Comparison of ENCODE assay signal across 32 cellular contexts in the genomic region with DNA sequence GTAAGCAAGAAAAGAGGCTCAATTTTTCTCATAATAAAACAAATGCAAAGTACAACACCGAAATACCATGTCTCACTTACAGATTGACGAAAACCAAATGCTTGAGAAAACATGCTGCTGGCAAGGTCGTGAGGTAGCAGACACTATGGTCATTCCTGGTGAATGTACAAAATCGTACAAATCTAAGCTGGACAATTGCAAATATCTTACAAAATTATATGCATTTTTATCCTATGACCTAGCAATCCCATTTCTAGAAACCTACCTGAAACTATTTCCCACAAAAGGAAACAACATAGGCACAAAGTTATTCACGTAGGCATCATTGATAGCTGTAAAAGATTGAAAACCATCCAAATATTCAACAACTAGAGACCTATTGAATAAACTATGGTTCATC. TPM values are rescaled to one million over a fixed set of nuclear protein-coding genes. Genes with fewer than 3 reads are reported as not detected.
"Had no signal": no experiment of that assay in that cellular context is flagged by ENCODE, and none has a peak within 500 bp of the region (broad histone marks: within the 10 kb centered on the region; RNA-seq: fewer than 3 reads in every experiment).

No MANE protein-coding gene starts in this region.

- H3K36me3 Mint-ChIP-seq: activated CD8-positive, alpha-beta memory T cell treated with anti-CD3 and anti-CD28 coated beads, Interleukin-2, amount 10 ng/mL, durations not matched to agents 7 days and 5 days; activated naive CD8-positive, alpha-beta T cell; stimulated activated memory B cell treated with anti-CD40 and anti-IgM and Interleukin-4, amounts not matched to agents 10 μg/mL and 1 μg/mL and 100 μg/mL, for 72 hours had no signal

- DNase-seq: activated CD4-positive, alpha-beta T cell treated with anti-CD3 and anti-CD28 coated beads for 36 hours; activated CD4-positive, CD25-positive, alpha-beta regulatory T cell; activated CD8-positive, alpha-beta memory T cell treated with anti-CD3 and anti-CD28 coated beads, Interleukin-2, amount 10 ng/mL, durations not matched to agents 7 days and 5 days; activated CD8-positive, alpha-beta T cell treated with anti-CD3 and anti-CD28 coated beads, Interleukin-2, amount 10 ng/mL, durations not matched to agents 7 days and 5 days; activated T-cell treated with anti-CD3 and anti-CD28 coated beads, Interleukin-2, amount 50 U/mL, for 48 hours; anterior cingulate cortex; body of pancreas; cerebellar nuclear complex; colonic mucosa; effector CD8-positive, alpha-beta T cell; esophagus squamous epithelium; islet precursor cell; left cardiac atrium; left ventricle myocardium superior; ovary; stimulated activated CD4-positive, alpha-beta T cell treated with anti-CD3 and anti-CD28 coated beads, Interleukin-4, amount 100 ng/mL, for 4 hours; stimulated activated CD8-positive, alpha-beta memory T cell treated with anti-CD3 and anti-CD28 coated beads, Interleukin-4, amount 100 ng/mL, for 48 hours; stimulated activated naive CD8-positive, alpha-beta T cell treated with anti-CD3 and anti-CD28 coated beads, Interleukin-15, amount 100 ng/mL, for 72 hours; substantia nigra; upper lobe of left lung had no signal

- H3K4me1 Mint-ChIP-seq: activated CD4-positive, alpha-beta T cell treated with anti-CD3 and anti-CD28 coated beads for 36 hours; activated CD8-positive, alpha-beta memory T cell treated with anti-CD3 and anti-CD28 coated beads, Interleukin-2, amount 10 ng/mL, durations not matched to agents 7 days and 5 days; stimulated activated memory B cell treated with anti-CD40 and anti-IgM and Interleukin-4, amounts not matched to agents 10 μg/mL and 1 μg/mL and 100 μg/mL, for 72 hours; stimulated activated naive CD8-positive, alpha-beta T cell treated with anti-CD3 and anti-CD28 coated beads, Interleukin-15, amount 100 ng/mL, for 72 hours had no signal

- H3K4me1 ChIP-seq: body of pancreas, colonic mucosa, esophagus squamous epithelium, upper lobe of left lung had no signal

- H3K9me3 ChIP-seq: body of pancreas, colonic mucosa, esophagus squamous epithelium, ovary, upper lobe of left lung had no signal

- H3K27ac Mint-ChIP-seq: activated CD4-positive, alpha-beta T cell treated with anti-CD3 and anti-CD28 coated beads for 36 hours; activated CD8-positive, alpha-beta memory T cell treated with anti-CD3 and anti-CD28 coated beads, Interleukin-2, amount 10 ng/mL, durations not matched to agents 7 days and 5 days; activated CD8-positive, alpha-beta T cell treated with anti-CD3 and anti-CD28 coated beads, Interleukin-2, amount 10 ng/mL, durations not matched to agents 7 days and 5 days; activated naive CD8-positive, alpha-beta T cell; activated T-helper 2 cell treated with anti-CD3 and anti-CD28 coated beads, Interferon-gamma antibody, Interleukin-2, Interleukin-4, amounts not matched to agents 10 μg/mL and 5 μg/mL and 100 μg/mL, durations not matched to agents 14 hours and 24 hours and 36 hours; progenitor cell of endocrine pancreas; stimulated activated memory B cell treated with anti-CD40 and anti-IgM and Interleukin-4, amounts not matched to agents 10 μg/mL and 1 μg/mL and 100 μg/mL, for 72 hours; stimulated activated naive CD8-positive, alpha-beta T cell treated with anti-CD3 and anti-CD28 coated beads, Interleukin-15, amount 100 ng/mL, for 72 hours; T-helper 2 cell treated with Interferon-gamma antibody and Interleukin-4, amounts not matched to agents 5 μg/mL and 100 μg/mL, for 36 hours had no signal

- FAIRE-seq: endometrium, frontal cortex had no signal

- H3K4me3 Mint-ChIP-seq: activated CD4-positive, alpha-beta T cell treated with anti-CD3 and anti-CD28 coated beads for 36 hours; activated CD8-positive, alpha-beta memory T cell treated with anti-CD3 and anti-CD28 coated beads, Interleukin-2, amount 10 ng/mL, durations not matched to agents 7 days and 5 days; activated CD8-positive, alpha-beta T cell treated with anti-CD3 and anti-CD28 coated beads, Interleukin-2, amount 10 ng/mL, durations not matched to agents 7 days and 5 days; activated naive CD8-positive, alpha-beta T cell; stimulated activated memory B cell treated with anti-CD40 and anti-IgM and Interleukin-4, amounts not matched to agents 10 μg/mL and 1 μg/mL and 100 μg/mL, for 72 hours; stimulated activated naive CD8-positive, alpha-beta T cell treated with anti-CD3 and anti-CD28 coated beads, Interleukin-15, amount 100 ng/mL, for 72 hours; T-helper 2 cell treated with Interferon-gamma antibody and Interleukin-4, amounts not matched to agents 5 μg/mL and 100 μg/mL, for 36 hours had no signal

- H3K27me3 Mint-ChIP-seq: activated CD4-positive, alpha-beta T cell treated with anti-CD3 and anti-CD28 coated beads for 36 hours; activated CD8-positive, alpha-beta memory T cell treated with anti-CD3 and anti-CD28 coated beads, Interleukin-2, amount 10 ng/mL, durations not matched to agents 7 days and 5 days; progenitor cell of endocrine pancreas; stimulated activated memory B cell treated with anti-CD40 and anti-IgM and Interleukin-4, amounts not matched to agents 10 μg/mL and 1 μg/mL and 100 μg/mL, for 72 hours; stimulated activated naive CD8-positive, alpha-beta T cell treated with anti-CD3 and anti-CD28 coated beads, Interleukin-15, amount 100 ng/mL, for 72 hours had no signal

- ATAC-seq: activated CD4-positive, alpha-beta T cell treated with anti-CD3 and anti-CD28 coated beads for 36 hours; activated CD8-positive, alpha-beta memory T cell treated with anti-CD3 and anti-CD28 coated beads, Interleukin-2, amount 10 ng/mL, durations not matched to agents 7 days and 5 days; activated CD8-positive, alpha-beta T cell treated with anti-CD3 and anti-CD28 coated beads, Interleukin-2, amount 10 ng/mL, durations not matched to agents 7 days and 5 days; body of pancreas; left cardiac atrium; left ventricle myocardium superior; sciatic nerve; stimulated activated memory B cell treated with anti-CD40 and anti-IgM and Interleukin-4, amounts not matched to agents 10 μg/mL and 1 μg/mL and 100 μg/mL, for 72 hours; stimulated activated naive CD8-positive, alpha-beta T cell treated with anti-CD3 and anti-CD28 coated beads, Interleukin-15, amount 100 ng/mL, for 72 hours had no signal

- H3K4me3 ChIP-seq: body of pancreas, cardiac muscle cell, colonic mucosa, esophagus squamous epithelium, ovary, skin epidermis, upper lobe of left lung had no signal

- H3K27ac ChIP-seq: body of pancreas, cardiac muscle cell, colonic mucosa, esophagus squamous epithelium, ovary, skin epidermis, upper lobe of left lung had no signal

- H3K36me3 ChIP-seq: cardiac muscle cell, colonic mucosa, esophagus squamous epithelium, ovary, upper lobe of left lung had no signal

- H3K9me3 Mint-ChIP-seq: activated T-helper 2 cell treated with anti-CD3 and anti-CD28 coated beads, Interferon-gamma antibody, Interleukin-2, Interleukin-4, amounts not matched to agents 10 μg/mL and 5 μg/mL and 100 μg/mL, durations not matched to agents 14 hours and 24 hours and 36 hours; stimulated activated naive CD8-positive, alpha-beta T cell treated with anti-CD3 and anti-CD28 coated beads, Interleukin-15, amount 100 ng/mL, for 72 hours; T-helper 2 cell treated with Interferon-gamma antibody and Interleukin-4, amounts not matched to agents 5 μg/mL and 100 μg/mL, for 36 hours had no signal

- H3K27me3 ChIP-seq: body of pancreas, cardiac muscle cell, colonic mucosa, esophagus squamous epithelium, ovary, upper lobe of left lung had no signal

RNA-seq across cellular contexts. Expression of a gene that starts 54.0 kb away (rescaled TPM):
- total RNA-seq: activated CD4-positive, alpha-beta T cell treated with anti-CD3 and anti-CD28 coated beads for 36 hours; activated CD8-positive, alpha-beta T cell treated with anti-CD3 and anti-CD28 coated beads, Interleukin-2, amount 10 ng/mL, durations not matched to agents 7 days and 5 days; activated T-helper 2 cell treated with anti-CD3 and anti-CD28 coated beads, Interferon-gamma antibody, Interleukin-2, Interleukin-4, amounts not matched to agents 10 μg/mL and 5 μg/mL and 100 μg/mL, durations not matched to agents 14 hours and 24 hours and 36 hours; cardiac muscle cell; dermis microvascular lymphatic vessel endothelial cell; left ventricle myocardium superior; lung microvascular endothelial cell had no signal
- polyA plus RNA-seq: cardiac muscle cell had no signal
